Comparison of ENCODE assay signal across 24 cellular contexts in genomic region chr15:26910715-26911114, GRCh38. TPM values are rescaled to one million over a fixed set of nuclear protein-coding genes. Genes with fewer than 3 reads are reported as not detected.
DNase-seq lines count a peak whose midpoint lies in the region; ATAC-seq and TF ChIP-seq lines count a peak whose summit lies in the region.
"Had no signal": no experiment of that assay in that cellular context is flagged by ENCODE, and none has a peak within 500 bp of the region (broad histone marks: within the 10 kb centered on the region; RNA-seq: fewer than 3 reads in every experiment).

No MANE protein-coding gene starts in this region.

- H3K9me3 ChIP-seq in thyroid gland: no peaks in the 10 kb centered on the region
- H3K9me3 ChIP-seq: BE2C had no signal

- H3K36me3 Mint-ChIP-seq in nephron progenitor cell (ENCODE audit: low read depth): no peaks in the 10 kb centered on the region
- H3K36me3 Mint-ChIP-seq: CD14-positive monocyte; CD8-positive, alpha-beta memory T cell had no signal

- no peak overlapping the region for H3K4me3 Mint-ChIP-seq in nephron progenitor cell
- H3K4me3 Mint-ChIP-seq: CD14-positive monocyte; CD4-positive, alpha-beta T cell; CD8-positive, alpha-beta memory T cell; H9 had no signal

- no peak for TF ChIP-seq POLR2A in thyroid gland (IDR thresholded peaks at IDR 0.05)

- no peaks in the 10 kb centered on the region for H3K4me1 ChIP-seq in thyroid gland
- H3K4me1 ChIP-seq: A549; BE2C; BLaER1 treated with 17β-estradiol and CSF1 and Interleukin-3, amounts not matched to agents 10 nM and 100 nM had no signal

- H3K9me3 Mint-ChIP-seq in nephron progenitor cell: peaks cover 18% of the 10 kb centered on the region

- 38 to 44% methylated on average over 4 of the region's 4 CpGs for WGBS in thyroid gland, 2 donors

- no peak for ATAC-seq in GM19035 (IDR thresholded peaks at IDR 0.05; ENCODE audit: unreplicated experiment)
- ATAC-seq in sciatic nerve: no peak
- ATAC-seq: A549, HCT116 had no signal

- H3K4me3 ChIP-seq in Jurkat, Clone E6-1 (ENCODE audit: low read length): no peak overlapping the region
- no peak overlapping the region for H3K4me3 ChIP-seq in thyroid gland (replicated peaks in 1 of 3)
- H3K4me3 ChIP-seq: A549; BLaER1 treated with 17β-estradiol and CSF1 and Interleukin-3, amounts not matched to agents 10 nM and 100 nM; GM23248 had no signal

- TF ChIP-seq CTCF in nephron progenitor cell (IDR thresholded peaks at IDR 0.05) (no peak), thyroid gland (IDR thresholded peaks at IDR 0.05) (no peak)

- no peaks in the 10 kb centered on the region for H3K36me3 ChIP-seq in thyroid gland
- H3K36me3 ChIP-seq: BE2C; BLaER1 treated with 17β-estradiol and CSF1 and Interleukin-3, amounts not matched to agents 10 nM and 100 nM had no signal

- H3K27me3 Mint-ChIP-seq in nephron progenitor cell (ENCODE audit: low read depth, poor library complexity): peaks cover 10% of the 10 kb centered on the region
- H3K27me3 Mint-ChIP-seq: CD4-positive, alpha-beta T cell; CD8-positive, alpha-beta memory T cell had no signal

- H3K27ac ChIP-seq in thyroid gland: no peak overlapping the region
- H3K27ac ChIP-seq: A549; BLaER1 treated with 17β-estradiol and CSF1 and Interleukin-3, amounts not matched to agents 10 nM and 100 nM; GM23248 had no signal

- DNase-seq in COLO829 (ENCODE audit: low spot score): peak; percentile 35
- DNase-seq in Jurkat, Clone E6-1 (ENCODE audit: low read depth, low spot score): peak; percentile 59
- DNase-seq in nephron progenitor cell: no peak
- DNase-seq in thyroid gland: peak; percentile 14 to 27
- no peak for DNase-seq in inferior parietal cortex (ENCODE audit: extremely low spot score)
- DNase-seq in sciatic nerve (ENCODE audit: low spot score): no peak
- DNase-seq: 8988T; ACHN; AML-193; BE2C; Calu3; CD4-positive, alpha-beta T cell; CD8-positive, alpha-beta memory T cell; COR-L47; DMS53; DMS79 treated with DMSO at 0.1 percent for 48 hours; GF-D8; GM23248; H9 had no signal

- peak overlapping the region; percentile 29 for H3K27ac Mint-ChIP-seq in nephron progenitor cell
- H3K27ac Mint-ChIP-seq: CD4-positive, alpha-beta T cell; CD8-positive, alpha-beta memory T cell; H9 had no signal

- H3K4me1 Mint-ChIP-seq in nephron progenitor cell: no peaks in the 10 kb centered on the region
- H3K4me1 Mint-ChIP-seq: CD14-positive monocyte; CD8-positive, alpha-beta memory T cell had no signal

- no peaks in the 10 kb centered on the region for H3K27me3 ChIP-seq in thyroid gland
- H3K27me3 ChIP-seq: BLaER1 treated with 17β-estradiol and CSF1 and Interleukin-3, amounts not matched to agents 10 nM and 100 nM had no signal

- intact Hi-C loops in thyroid gland (cut with DNase I): no loop called here
- intact Hi-C loops in sciatic nerve (cut with DNase I): no loop called here

RNA-seq across cellular contexts. Expression of gene GABRA5, which starts 43.9 kb away (rescaled TPM):
- polyA plus RNA-seq in Jurkat, Clone E6-1 (2012; ENCODE audit: insufficient read depth, insufficient read length): not detected
- total RNA-seq in thyroid gland (1 to 10 TPM in 1 of 4 donors, not detected in 3; 5.7 TPM), sciatic nerve (not detected)
- total RNA-seq: Calu3; CD4-positive, alpha-beta T cell; CD8-positive, alpha-beta memory T cell had no signal
- polyA plus RNA-seq: CD14-positive monocyte; CD8-positive, alpha-beta memory T cell had no signal

Comparison
In these comparisons a context has a peak if more than half of its experiments do, and no peak if none do; other contexts are left out.
1. DNase-seq: peak in COLO829 (single experiment), Jurkat, Clone E6-1 (single experiment) and thyroid gland (2 of 2); none in nephron progenitor cell (single experiment), inferior parietal cortex (single experiment) and sciatic nerve (single experiment).